In genomic region chr10:624605-625334, GRCh38 we compare ENCODE assay signal across 8 cellular contexts.
A peak's percentile ranks its signal among the peaks of the same experiment; 100 is the strongest.
DNase-seq lines count a peak whose midpoint lies in the region; ATAC-seq and TF ChIP-seq lines count a peak whose summit lies in the region.

No MANE protein-coding gene starts in this region.

- peak overlapping the region; percentile 38 for H4K8ac ChIP-seq in trophoblast cell (ENCODE audit: low read depth, low read length)

- H3K4me1 ChIP-seq in HUES64 (ENCODE audit: insufficient read depth, low read length) (peaks cover 19% of the 10 kb centered on the region; the same call in 1 of the 2 replicates), heart left ventricle (peaks cover 11 to 77% (median 36%) of the 10 kb centered on the region in 12 donors), trophoblast cell (ENCODE audit: control insufficient read depth in 1 of 2, insufficient read depth in 2 of 2, low read length in 2 of 2) (peaks cover 21 to 23% of the 10 kb centered on the region in 2 experiments)

- H3K4me2 ChIP-seq in trophoblast cell (ENCODE audit: low read length), result peak overlapping the region; percentile 50

- DNase-seq in WTC11 (ENCODE audit: low spot score), result peak; percentile 61
- DNase-seq in heart left ventricle, result peak; percentile 79 to 88 (median 83)
- DNase-seq in trophoblast cell, result peak; percentile 90 to 93
- DNase-seq in activated naive CD8-positive, alpha-beta T cell treated with anti-CD3 and anti-CD28 coated beads, Interleukin-2, amount 50 U/mL, for 24 hours, result no peak
- no peak for DNase-seq in GM10248 (ENCODE audit: extremely low spot score)

- H3K4me3 Mint-ChIP-seq in WTC11, result peak overlapping the region; percentile 20
- H3K4me3 Mint-ChIP-seq in activated naive CD8-positive, alpha-beta T cell treated with anti-CD3 and anti-CD28 coated beads, Interleukin-2, amount 50 U/mL, for 24 hours, result no peak overlapping the region

- peak overlapping the region; percentile 18 for H2BK5ac ChIP-seq in trophoblast cell (ENCODE audit: low read depth, low read length, poor library complexity)

- H3K18ac ChIP-seq in trophoblast cell (ENCODE audit: low read length), result peak overlapping the region; percentile 24

- H2BK120ac ChIP-seq in trophoblast cell (ENCODE audit: insufficient read depth, low read length, poor library complexity), result peak overlapping the region; percentile 70

- H3K27ac ChIP-seq in HUES64 (ENCODE audit: low read depth, low read length) (peak overlapping the region; percentile 63), heart left ventricle (peak overlapping the region; percentile 77 to 95 (median 90)), trophoblast cell (ENCODE audit: low read depth, low read length) (peak overlapping the region; percentile 81)

- H3K36me3 ChIP-seq in HUES64 (ENCODE audit: insufficient read depth, low read length) (no peaks in the 10 kb centered on the region), heart left ventricle (peaks cover 0 to 6% (median 0%) of the 10 kb centered on the region in 9 donors), trophoblast cell (ENCODE audit: control insufficient read depth in 1 of 2, insufficient read depth in 2 of 2, low read length in 2 of 2) (peaks cover 3 to 6% of the 10 kb centered on the region in 2 experiments)

- peaks cover 14% of the 10 kb centered on the region for H3K79me1 ChIP-seq in trophoblast cell (ENCODE audit: low read length)

- intact Hi-C loops in heart left ventricle (cut with DNase I), result loop anchor here in 4 of 10 donors (2.0 to 10.0 kb wide), 3 partner anchors 60 to 64 kb away; partner anchors contain the start of gene DIP2C (in 4 of the 4)

- H2AFZ ChIP-seq in trophoblast cell (ENCODE audit: insufficient read depth, low read length, poor library complexity), result no peak overlapping the region

- H3K27ac Mint-ChIP-seq in WTC11, result peak overlapping the region; percentile 87
- no peak overlapping the region for H3K27ac Mint-ChIP-seq in activated naive CD8-positive, alpha-beta T cell treated with anti-CD3 and anti-CD28 coated beads, Interleukin-2, amount 50 U/mL, for 24 hours

- H3K4me3 ChIP-seq in HUES64 (ENCODE audit: low read length) (peak overlapping the region; percentile 15; the same call in 1 of the 2 replicates), heart left ventricle (peak overlapping the region in 10 of 12 donors; percentile 2 to 43 (median 33)), trophoblast cell (ENCODE audit: low read depth, low read length) (no peak overlapping the region)

- peaks cover 6% of the 10 kb centered on the region for H3K79me2 ChIP-seq in trophoblast cell (ENCODE audit: control insufficient read depth, insufficient read depth, low read length, poor library complexity)

- H3K4me1 Mint-ChIP-seq in WTC11, result peaks cover 43% of the 10 kb centered on the region
- H3K4me1 Mint-ChIP-seq in activated naive CD8-positive, alpha-beta T cell treated with anti-CD3 and anti-CD28 coated beads, Interleukin-2, amount 50 U/mL, for 24 hours, result peaks cover 5% of the 10 kb centered on the region

- H2BK12ac ChIP-seq in trophoblast cell (ENCODE audit: low read length), result peak overlapping the region; percentile 4

- peak; percentile 85 for ATAC-seq in WTC11
- ATAC-seq in heart left ventricle, result peak; percentile 80 to 92 (median 86)
- no peak for ATAC-seq in HG02938 (IDR thresholded peaks at IDR 0.05; ENCODE audit: unreplicated experiment)
- ATAC-seq in activated naive CD8-positive, alpha-beta T cell treated with anti-CD3 and anti-CD28 coated beads, Interleukin-2, amount 50 U/mL, for 24 hours, result no peak
- no peak for ATAC-seq in GM18858 (IDR thresholded peaks at IDR 0.05; ENCODE audit: unreplicated experiment)

- TF ChIP-seq CTCF in WTC11 (IDR thresholded peaks at IDR 0.05), result no peak
- no peak for TF ChIP-seq CTCF in heart left ventricle (IDR thresholded peaks at IDR 0.05)
- no peak for TF ChIP-seq CTCF in GM10248 (IDR thresholded peaks at IDR 0.05; ENCODE audit: control extremely low read depth, extremely low read depth, low read depth, missing control alignments)

- no peak overlapping the region for H3K4ac ChIP-seq in trophoblast cell (ENCODE audit: low read depth, low read length)

- CTCF ChIA-PET in WTC11 (lab: Charles Lee) (interaction anchor here (1.1 to 1.9 kb wide), 4 partner anchors 18 to 165 kb away, joined by 3 to 9 read pairs (median 4); no protein-coding TSS in a partner anchor), GM10248 (lab: Yijun Ruan, JAX) (interaction anchor here (1.2 kb wide), 1 partner anchor 9 kb away, joined by 3 read pairs; no protein-coding TSS in a partner anchor)

- H3K27me3 Mint-ChIP-seq in WTC11 (ENCODE audit: low read depth), result no peaks in the 10 kb centered on the region
- peaks cover 29% of the 10 kb centered on the region for H3K27me3 Mint-ChIP-seq in activated naive CD8-positive, alpha-beta T cell treated with anti-CD3 and anti-CD28 coated beads, Interleukin-2, amount 50 U/mL, for 24 hours

- H4K91ac ChIP-seq in trophoblast cell (ENCODE audit: low read depth, low read length), result peak overlapping the region; percentile 58

- H4K12ac ChIP-seq in trophoblast cell (ENCODE audit: low read depth, low read length), result peak overlapping the region; percentile 11

- H3K36me3 Mint-ChIP-seq in WTC11, result no peaks in the 10 kb centered on the region
- no peaks in the 10 kb centered on the region for H3K36me3 Mint-ChIP-seq in activated naive CD8-positive, alpha-beta T cell treated with anti-CD3 and anti-CD28 coated beads, Interleukin-2, amount 50 U/mL, for 24 hours (ENCODE audit: low read depth)

- H3K9me3 ChIP-seq in HUES64 (ENCODE audit: insufficient read depth, low read depth, low read length) (no peaks in the 10 kb centered on the region), heart left ventricle (no peaks in the 10 kb centered on the region), trophoblast cell (ENCODE audit: insufficient read depth, low read depth, low read length) (peaks cover 2% of the 10 kb centered on the region)

- 15% methylated on average over 35 of the region's 35 CpGs for WGBS in HUES64
- WGBS in heart left ventricle, 4 donors, result 14 to 37% (median 28%) methylated on average over 21 to 35 of the region's 35 CpGs
- WGBS in trophoblast cell (ENCODE audit: extremely low coverage, insufficient coverage, insufficient read length), result no CpG with 5 or more reads among the region's 35 CpGs

- H3K9me3 Mint-ChIP-seq in WTC11, result no peaks in the 10 kb centered on the region
- H3K9me3 Mint-ChIP-seq in activated naive CD8-positive, alpha-beta T cell treated with anti-CD3 and anti-CD28 coated beads, Interleukin-2, amount 50 U/mL, for 24 hours, result no peaks in the 10 kb centered on the region

- H3K9ac ChIP-seq in HUES64 (ENCODE audit: low read depth, low read length) (peak overlapping the region; percentile 44; the same call in 1 of the 2 replicates), trophoblast cell (ENCODE audit: low read length) (no peak overlapping the region)

- no peaks in the 10 kb centered on the region for H3K27me3 ChIP-seq in HUES64 (ENCODE audit: insufficient read depth, low read length)
- peaks cover 0 to 5% (median 0%) of the 10 kb centered on the region in 9 donors for H3K27me3 ChIP-seq in heart left ventricle
- no peaks in the 10 kb centered on the region for H3K27me3 ChIP-seq in trophoblast cell (ENCODE audit: insufficient read depth, low read length)

- H2AK5ac ChIP-seq in trophoblast cell (ENCODE audit: low read length), result no peak overlapping the region

- H3K14ac ChIP-seq in trophoblast cell (ENCODE audit: low read length), result peak overlapping the region; percentile 38

- no peak overlapping the region for H3K23ac ChIP-seq in trophoblast cell (ENCODE audit: low read length)

- POLR2A ChIA-PET in WTC11 (lab: Charles Lee) (interaction anchor here (0.6 to 0.9 kb wide), 2 partner anchors 132 to 166 kb away, joined by 3 read pairs; no protein-coding TSS in a partner anchor), GM10248 (lab: Yijun Ruan, JAX) (no interaction called here)

- no peak for TF ChIP-seq POLR2A in heart left ventricle (IDR thresholded peaks at IDR 0.05)

TF ChIP-seq in WTC11, 78 proteins besides CTCF, POLR2A, EP300 and RAD21:
- TF ChIP-seq JUN (CRISPR knock-in tag; IDR thresholded peaks at IDR 0.05) (0 out of 2 replicates have a peak, but pooled peaks have one; percentile 29), TEAD1 (CRISPR knock-in tag; IDR thresholded peaks at IDR 0.05) (no peak), PRDM15 (CRISPR knock-in tag; IDR thresholded peaks at IDR 0.05) (0 out of 2 replicates have a peak, but pooled peaks have one; percentile 18)

Comparison
In these comparisons a context has a peak if more than half of its experiments do, and no peak if none do; other contexts are left out.
1. ATAC-seq: peak in WTC11 (single experiment) and heart left ventricle (4 of 4); none in HG02938 (single experiment), activated naive CD8-positive, alpha-beta T cell treated with anti-CD3 and anti-CD28 coated beads, Interleukin-2, amount 50 U/mL, for 24 hours (single experiment) and GM18858 (single experiment).
2. DNase-seq: peak in WTC11 (single experiment), heart left ventricle (5 of 5) and trophoblast cell (2 of 2); none in activated naive CD8-positive, alpha-beta T cell treated with anti-CD3 and anti-CD28 coated beads, Interleukin-2, amount 50 U/mL, for 24 hours (single experiment) and GM10248 (single experiment).
3. Peak in every context shown above with its lines, with median percentiles within 50 percentile points of each other: H3K27ac ChIP-seq.